Comparison of ENCODE assay signal across 8 cellular contexts in the genomic region with DNA sequence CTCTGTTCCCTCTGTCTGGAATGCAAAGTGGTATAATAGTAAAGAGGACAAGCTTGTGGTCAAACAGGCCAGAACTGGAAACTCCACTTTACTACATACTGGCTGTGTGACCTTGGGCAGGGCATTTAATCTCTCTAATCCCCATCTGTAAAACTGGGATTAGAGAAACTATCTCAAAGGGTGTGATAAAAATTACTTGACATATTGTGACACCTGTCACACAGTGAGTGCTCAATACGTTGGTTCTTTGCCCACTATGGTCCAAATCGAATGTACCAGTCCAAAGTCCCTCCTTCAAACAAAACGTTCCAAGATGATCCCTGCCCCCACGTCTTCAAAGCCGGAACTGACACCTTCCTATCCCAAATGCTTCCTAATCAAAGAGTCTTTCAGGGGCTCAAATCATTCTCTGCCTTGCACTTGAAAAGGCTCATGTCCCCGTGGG. TPM values are rescaled to one million over a fixed set of nuclear protein-coding genes. Genes with fewer than 3 reads are reported as not detected.
DNase-seq lines count a peak whose midpoint lies in the region; FAIRE-seq and TF ChIP-seq lines count a peak whose summit lies in the region.

No MANE protein-coding gene starts in this region.

- H3K27ac ChIP-seq in C4-2B, result peak overlapping the region; percentile 86
- peak overlapping the region; percentile 95 for H3K27ac ChIP-seq in duodenal mucosa (ENCODE audit: low read depth, low read length)
- H3K27ac ChIP-seq in neural cell (ENCODE audit: low read length), result peak overlapping the region; percentile 96

- peaks cover 16 to 27% of the 10 kb centered on the region in 2 donors for H3K4me1 ChIP-seq in duodenal mucosa (ENCODE audit: control insufficient read depth in 1 of 2, insufficient read depth in 2 of 2, low read length in 2 of 2)

- H4K20me1 ChIP-seq in neural cell (ENCODE audit: insufficient read depth), result no peaks in the 10 kb centered on the region

- H3K9me2 ChIP-seq in neural cell (ENCODE audit: insufficient read depth, low read length), result no peaks in the 10 kb centered on the region

- H3K79me2 ChIP-seq in neural cell (replicated peaks; ENCODE audit: insufficient read depth, low read length), result no peaks in the 10 kb centered on the region

- FAIRE-seq in urothelium cell line (lab: Jason Lieb, UNC), result no peak

- TF ChIP-seq RAD21 in neural cell (conservative IDR thresholded peaks at IDR 0.05), result no peak

- DNase-seq in MG63 (no peak), UCSD-AML1 (lab: John Stamatoyannopoulos, UW; ENCODE audit: unreplicated experiment) (no peak), kidney glomerular epithelial cell (lab: John Stamatoyannopoulos, UW) (no peak), urothelium cell line (ENCODE audit: low spot score) (no peak)
- DNase-seq in stimulated activated CD4-positive, alpha-beta T cell treated with anti-CD3 and anti-CD28 coated beads, Interleukin-1b, Interleukin-23, amount 100 ng/mL, for 48 hours, result no peak

- no peak for TF ChIP-seq CTCF in C4-2B (conservative IDR thresholded peaks at IDR 0.05)
- no peak for TF ChIP-seq CTCF in neural cell (IDR thresholded peaks at IDR 0.05; ENCODE audit: poor library complexity, severe bottlenecking)

- H3K4me2 ChIP-seq in neural cell (ENCODE audit: low read length), result peak overlapping the region; percentile 53

- H3K36me3 ChIP-seq in MG63 (no peaks in the 10 kb centered on the region), duodenal mucosa (ENCODE audit: control insufficient read depth in 1 of 2, insufficient read depth in 2 of 2, low read length in 2 of 2) (peaks cover 0 to 20% of the 10 kb centered on the region in 2 donors), neural cell (ENCODE audit: insufficient read depth, low read length) (no peaks in the 10 kb centered on the region)

- H3K4me3 ChIP-seq in MG63, result peak overlapping the region; percentile 69
- peak overlapping the region; percentile 85 to 88 for H3K4me3 ChIP-seq in duodenal mucosa (ENCODE audit: low read depth in 1 of 2, low read length in 2 of 2)
- peak overlapping the region; percentile 80 for H3K4me3 ChIP-seq in neural cell (ENCODE audit: low read length)

- no peak for TF ChIP-seq EP300 in neural cell (conservative IDR thresholded peaks at IDR 0.05; ENCODE audit: poor library complexity, severe bottlenecking)

- H3K27me3 ChIP-seq in MG63, result no peaks in the 10 kb centered on the region
- H3K27me3 ChIP-seq in duodenal mucosa (ENCODE audit: control insufficient read depth in 1 of 2, insufficient read depth in 2 of 2, low read length in 2 of 2), result no peaks in the 10 kb centered on the region
- no peaks in the 10 kb centered on the region for H3K27me3 ChIP-seq in neural cell (ENCODE audit: insufficient read depth, low read depth, low read length)

- H3K9ac ChIP-seq in duodenal mucosa (ENCODE audit: low read depth in 1 of 2, low read length in 2 of 2) (peak overlapping the region; percentile 51 to 72), neural cell (ENCODE audit: low read length) (peak overlapping the region; percentile 87)

- H2AFZ ChIP-seq in neural cell (ENCODE audit: low read depth, low read length), result peak overlapping the region; percentile 99

- H3K9me3 ChIP-seq in MG63, result no peaks in the 10 kb centered on the region
- no peaks in the 10 kb centered on the region for H3K9me3 ChIP-seq in duodenal mucosa (ENCODE audit: control insufficient read depth in 1 of 2, low read length in 2 of 2)
- H3K9me3 ChIP-seq in neural cell (ENCODE audit: low read length), result no peaks in the 10 kb centered on the region

- no peaks in the 10 kb centered on the region for H3F3A ChIP-seq in neural cell (ENCODE audit: insufficient read depth, low read length, poor library complexity, severe bottlenecking)

TF ChIP-seq in neural cell, 6 proteins besides CTCF, POLR2A, EP300 and RAD21:
- no peak for TF ChIP-seq POLR2AphosphoS5 (IDR thresholded peaks at IDR 0.05)
- TF ChIP-seq SMC3 (conservative IDR thresholded peaks at IDR 0.05; ENCODE audit: poor library complexity), result no peak
- TF ChIP-seq, protein P1, sequence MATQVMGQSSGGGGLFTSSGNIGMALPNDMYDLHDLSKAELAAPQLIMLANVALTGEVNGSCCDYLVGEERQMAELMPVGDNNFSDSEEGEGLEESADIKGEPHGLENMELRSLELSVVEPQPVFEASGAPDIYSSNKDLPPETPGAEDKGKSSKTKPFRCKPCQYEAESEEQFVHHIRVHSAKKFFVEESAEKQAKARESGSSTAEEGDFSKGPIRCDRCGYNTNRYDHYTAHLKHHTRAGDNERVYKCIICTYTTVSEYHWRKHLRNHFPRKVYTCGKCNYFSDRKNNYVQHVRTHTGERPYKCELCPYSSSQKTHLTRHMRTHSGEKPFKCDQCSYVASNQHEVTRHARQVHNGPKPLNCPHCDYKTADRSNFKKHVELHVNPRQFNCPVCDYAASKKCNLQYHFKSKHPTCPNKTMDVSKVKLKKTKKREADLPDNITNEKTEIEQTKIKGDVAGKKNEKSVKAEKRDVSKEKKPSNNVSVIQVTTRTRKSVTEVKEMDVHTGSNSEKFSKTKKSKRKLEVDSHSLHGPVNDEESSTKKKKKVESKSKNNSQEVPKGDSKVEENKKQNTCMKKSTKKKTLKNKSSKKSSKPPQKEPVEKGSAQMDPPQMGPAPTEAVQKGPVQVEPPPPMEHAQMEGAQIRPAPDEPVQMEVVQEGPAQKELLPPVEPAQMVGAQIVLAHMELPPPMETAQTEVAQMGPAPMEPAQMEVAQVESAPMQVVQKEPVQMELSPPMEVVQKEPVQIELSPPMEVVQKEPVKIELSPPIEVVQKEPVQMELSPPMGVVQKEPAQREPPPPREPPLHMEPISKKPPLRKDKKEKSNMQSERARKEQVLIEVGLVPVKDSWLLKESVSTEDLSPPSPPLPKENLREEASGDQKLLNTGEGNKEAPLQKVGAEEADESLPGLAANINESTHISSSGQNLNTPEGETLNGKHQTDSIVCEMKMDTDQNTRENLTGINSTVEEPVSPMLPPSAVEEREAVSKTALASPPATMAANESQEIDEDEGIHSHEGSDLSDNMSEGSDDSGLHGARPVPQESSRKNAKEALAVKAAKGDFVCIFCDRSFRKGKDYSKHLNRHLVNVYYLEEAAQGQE (IDR thresholded peaks at IDR 0.05; ENCODE audit: borderline replicate concordance), result no peak
- no peak for TF ChIP-seq MXI1 (conservative IDR thresholded peaks at IDR 0.05; ENCODE audit: poor library complexity, severe bottlenecking)
- no peak for TF ChIP-seq EZH2 (IDR thresholded peaks at IDR 0.05; ENCODE audit: borderline replicate concordance, insufficient read depth, low read length, poor library complexity, severe bottlenecking)
- no peak for TF ChIP-seq TAF1 (IDR thresholded peaks at IDR 0.05; ENCODE audit: low read depth)
TF ChIP-seq in neural cell: peak in this region for 0.

RNA-seq across cellular contexts. Expression of a gene that starts 0.7 kb away (rescaled TPM):
- 9.5 and 29.2 TPM in 2 replicates for total RNA-seq in MG63 (2014; rRNA removed; shearing (Covaris generic); ENCODE audit: low replicate concordance)
- polyA plus RNA-seq in neural cell, result 27.2 and 30.7 TPM in 2 replicates
- 5.6 and 6.8 TPM in 2 replicates for polyA minus RNA-seq in neural cell

RNA-seq across cellular contexts. Expression of a gene that starts 12.7 kb away (rescaled TPM):
- total RNA-seq in MG63 (2014; rRNA removed; shearing (Covaris generic); ENCODE audit: low replicate concordance), result 19.8 and 30.8 TPM in 2 replicates
- polyA plus RNA-seq in neural cell, result 8.7 and 16.0 TPM in 2 replicates
- polyA minus RNA-seq in neural cell, result 20.1 and 21.9 TPM in 2 replicates

RNA-seq across cellular contexts. Expression of a gene that starts 18.9 kb away (rescaled TPM):
- total RNA-seq in MG63 (2014; rRNA removed; shearing (Covaris generic); ENCODE audit: low replicate concordance), result not detected in 2 replicates
- 1.5 TPM in 1 of 2 replicates, not detected in the other for polyA plus RNA-seq in neural cell
- polyA minus RNA-seq in neural cell, result not detected in 2 replicates

RNA-seq across cellular contexts. Expression of a gene that starts 22.0 kb away (rescaled TPM):
- total RNA-seq in MG63 (2014; rRNA removed; shearing (Covaris generic); ENCODE audit: low replicate concordance), result 0.07 TPM in 1 of 2 replicates, not detected in the other
- polyA plus RNA-seq in neural cell, result 3.3 and 3.7 TPM in 2 replicates
- polyA minus RNA-seq in neural cell, result 1.7 and 2.1 TPM in 2 replicates

RNA-seq across cellular contexts. Expression of a gene that starts 43.2 kb away (rescaled TPM):
- 53.8 and 75.4 TPM in 2 replicates for total RNA-seq in MG63 (2014; rRNA removed; shearing (Covaris generic); ENCODE audit: low replicate concordance)
- 104 and 106 TPM in 2 replicates for polyA plus RNA-seq in neural cell
- polyA minus RNA-seq in neural cell, result 23.6 and 24.3 TPM in 2 replicates
